19 cellular contexts compared by ENCODE assay signal in the genomic region with DNA sequence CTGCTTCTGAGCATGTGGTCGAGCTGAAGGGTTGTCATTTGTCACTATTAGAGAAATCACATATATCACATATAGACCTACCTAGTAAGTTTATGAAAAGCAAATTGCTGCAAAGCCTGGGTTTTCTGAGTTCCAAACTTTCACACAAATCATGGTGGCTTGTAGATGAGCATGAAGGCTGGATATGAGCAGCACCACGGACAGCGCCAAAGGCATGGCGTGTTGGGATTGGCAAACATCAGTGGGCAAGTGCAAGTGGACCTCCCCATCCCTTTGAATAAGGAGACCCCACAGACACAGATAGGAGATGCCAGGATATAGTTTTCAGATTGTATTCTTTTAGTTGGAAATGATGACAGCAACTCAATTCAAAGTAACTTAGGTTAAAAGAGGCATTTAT.
DNase-seq lines count a peak whose midpoint lies in the region; ATAC-seq and TF ChIP-seq lines count a peak whose summit lies in the region.
"Had no signal": no experiment of that assay in that cellular context is flagged by ENCODE, and none has a peak within 500 bp of the region (broad histone marks: within the 10 kb centered on the region; RNA-seq: fewer than 3 reads in every experiment).

No MANE protein-coding gene starts in this region.

- no peaks in the 10 kb centered on the region for H3K27me3 ChIP-seq in SK-N-SH (ENCODE audit: insufficient read depth)

- DNase-seq in SK-N-SH (no peak), WTC11 (ENCODE audit: low spot score) (peak; percentile 60), iPS-NIHi7 (ENCODE audit: extremely low spot score) (peak; percentile 68), epidermal melanocyte (ENCODE audit: insufficient read length, low spot score) (no peak)
- DNase-seq: activated T-cell treated with anti-CD3 and anti-CD28 coated beads, Interleukin-2, amount 50 U/mL, for 48 hours; HCEC 1CT; head of caudate nucleus; KG1; kidney glomerular epithelial cell; NCI-H1436; NCI-H510A had no signal

- H2AFZ ChIP-seq in SK-N-SH (ENCODE audit: low read depth), result no peak overlapping the region

- H4K20me1 ChIP-seq in SK-N-SH (ENCODE audit: insufficient read depth), result no peaks in the 10 kb centered on the region

- no peaks in the 10 kb centered on the region for H3K9me3 Mint-ChIP-seq in WTC11
- H3K9me3 Mint-ChIP-seq: CD14-positive monocyte had no signal

- H3K4me3 ChIP-seq in SK-N-SH (ENCODE audit: low read depth in 2 of 2, low read length in 1 of 2) (no peak overlapping the region), HEK293 (ENCODE audit: low read depth, low read length) (no peak overlapping the region)

- no peaks in the 10 kb centered on the region for H3K9me2 ChIP-seq in SK-N-SH

- H3K27me3 Mint-ChIP-seq in WTC11 (ENCODE audit: low read depth), result no peaks in the 10 kb centered on the region; the same call in 1 of the 2 replicates

- no peak overlapping the region for H3K4me3 Mint-ChIP-seq in WTC11
- H3K4me3 Mint-ChIP-seq: CD14-positive monocyte had no signal

- H3K4me2 ChIP-seq in SK-N-SH, result no peak overlapping the region

- POLR2A ChIA-PET in SK-N-SH (lab: Yijun Ruan, JAX) (no interaction called here), HEK293 (lab: Yijun Ruan, JAX) (no interaction called here), WTC11 (lab: Charles Lee) (no interaction called here)

- H3K9me3 ChIP-seq in SK-N-SH, result no peaks in the 10 kb centered on the region
- no peaks in the 10 kb centered on the region for H3K9me3 ChIP-seq in HEK293 (ENCODE audit: control insufficient read depth, insufficient read depth, low read depth, low read length)

- ATAC-seq in SK-N-SH treated with all-trans-retinoic acid at 6 μM for 48 hours, result no peak
- no peak for ATAC-seq in WTC11
- no peak for ATAC-seq in GM18498 (IDR thresholded peaks at IDR 0.05; ENCODE audit: unreplicated experiment)
- ATAC-seq in HG03520 (IDR thresholded peaks at IDR 0.05; ENCODE audit: unreplicated experiment), result no peak
- ATAC-seq: activated CD4-positive, CD25-positive, alpha-beta regulatory T cell treated with anti-CD3 and anti-CD28 coated beads, Interleukin-2, amount 50 U/mL, for 24 hours; esophagus mucosa had no signal

- H3K4me1 ChIP-seq in SK-N-SH (ENCODE audit: control insufficient read depth in 1 of 2, insufficient read depth in 2 of 2, low read depth in 1 of 2, low read length in 1 of 2) (no peaks in the 10 kb centered on the region), HEK293 (ENCODE audit: control insufficient read depth, insufficient read depth, low read length) (no peaks in the 10 kb centered on the region)

- no peaks in the 10 kb centered on the region for H3K36me3 Mint-ChIP-seq in WTC11

- no peaks in the 10 kb centered on the region for H3F3A ChIP-seq in SK-N-SH (replicated peaks; ENCODE audit: insufficient read depth)

- no peak overlapping the region for H3K9ac ChIP-seq in SK-N-SH

- H3K79me2 ChIP-seq in SK-N-SH (ENCODE audit: insufficient read depth), result no peaks in the 10 kb centered on the region

- no peak for TF ChIP-seq CTCF in SK-N-SH (IDR thresholded peaks at IDR 0.05)
- TF ChIP-seq CTCF in HEK293 (tag by site-specific recombination; IDR thresholded peaks at IDR 0.05), result no peak
- TF ChIP-seq CTCF in WTC11 (IDR thresholded peaks at IDR 0.05), result no peak

- H3K27ac ChIP-seq in SK-N-SH (ENCODE audit: low read depth in 2 of 2, low read length in 1 of 2), result no peak overlapping the region
- H3K27ac ChIP-seq in HEK293 (ENCODE audit: extremely low read depth, low read depth, low read length), result no peak overlapping the region
- H3K27ac ChIP-seq: 22Rv1 had no signal

- H3K4me1 Mint-ChIP-seq in WTC11, result no peaks in the 10 kb centered on the region
- H3K4me1 Mint-ChIP-seq: CD14-positive monocyte had no signal

- 22% methylated on average over 4 of the region's 4 CpGs for WGBS in SK-N-SH (ENCODE audit: low lambda C conversion rate)

- CTCF ChIA-PET in SK-N-SH (lab: Yijun Ruan, JAX), result no interaction called here
- CTCF ChIA-PET in HEK293 (lab: Yijun Ruan, JAX), result no interaction called here
- CTCF ChIA-PET in WTC11 (lab: Charles Lee), result no interaction called here

- TF ChIP-seq EP300 in SK-N-SH (IDR thresholded peaks at IDR 0.05; ENCODE audit: borderline replicate concordance in 1 of 2, low read depth in 1 of 2, low read length in 1 of 2), result no peak

- TF ChIP-seq RAD21 in SK-N-SH (IDR thresholded peaks at IDR 0.05; ENCODE audit: low read length), result no peak

- no peak overlapping the region for H3K27ac Mint-ChIP-seq in WTC11

- no peaks in the 10 kb centered on the region for H3K36me3 ChIP-seq in SK-N-SH (replicated peaks in 1 of 2; ENCODE audit: control insufficient read depth in 1 of 2, insufficient read depth in 2 of 2, low read length in 1 of 2)
- no peaks in the 10 kb centered on the region for H3K36me3 ChIP-seq in HEK293 (ENCODE audit: control insufficient read depth in 2 of 2, insufficient read depth in 1 of 2, low read length in 2 of 2)

TF ChIP-seq in SK-N-SH, 30 proteins besides CTCF, POLR2A, EP300 and RAD21 (continues in another document):
- TF ChIP-seq MEF2A (IDR thresholded peaks at IDR 0.05; ENCODE audit: borderline replicate concordance, low read depth), result no peak

TF ChIP-seq in SK-N-SH treated with all-trans-retinoic acid at 6 μM for 48 hours, 23 proteins besides CTCF, POLR2A, EP300 and RAD21 (continues in another document):
- TF ChIP-seq ZFP3 (CRISPR knock-in tag; IDR thresholded peaks at IDR 0.05) (no peak), TOX (CRISPR knock-in tag; IDR thresholded peaks at IDR 0.05; ENCODE audit: borderline replicate concordance) (no peak), CSDC2 (CRISPR knock-in tag; IDR thresholded peaks at IDR 0.05) (no peak), TCF4 (CRISPR knock-in tag; IDR thresholded peaks at IDR 0.05; ENCODE audit: borderline replicate concordance) (no peak), ZC3H10 (CRISPR knock-in tag; IDR thresholded peaks at IDR 0.05) (no peak)

TF ChIP-seq in HEK293, 187 proteins besides CTCF, POLR2A, EP300 and RAD21:
- TF ChIP-seq, protein P1, sequence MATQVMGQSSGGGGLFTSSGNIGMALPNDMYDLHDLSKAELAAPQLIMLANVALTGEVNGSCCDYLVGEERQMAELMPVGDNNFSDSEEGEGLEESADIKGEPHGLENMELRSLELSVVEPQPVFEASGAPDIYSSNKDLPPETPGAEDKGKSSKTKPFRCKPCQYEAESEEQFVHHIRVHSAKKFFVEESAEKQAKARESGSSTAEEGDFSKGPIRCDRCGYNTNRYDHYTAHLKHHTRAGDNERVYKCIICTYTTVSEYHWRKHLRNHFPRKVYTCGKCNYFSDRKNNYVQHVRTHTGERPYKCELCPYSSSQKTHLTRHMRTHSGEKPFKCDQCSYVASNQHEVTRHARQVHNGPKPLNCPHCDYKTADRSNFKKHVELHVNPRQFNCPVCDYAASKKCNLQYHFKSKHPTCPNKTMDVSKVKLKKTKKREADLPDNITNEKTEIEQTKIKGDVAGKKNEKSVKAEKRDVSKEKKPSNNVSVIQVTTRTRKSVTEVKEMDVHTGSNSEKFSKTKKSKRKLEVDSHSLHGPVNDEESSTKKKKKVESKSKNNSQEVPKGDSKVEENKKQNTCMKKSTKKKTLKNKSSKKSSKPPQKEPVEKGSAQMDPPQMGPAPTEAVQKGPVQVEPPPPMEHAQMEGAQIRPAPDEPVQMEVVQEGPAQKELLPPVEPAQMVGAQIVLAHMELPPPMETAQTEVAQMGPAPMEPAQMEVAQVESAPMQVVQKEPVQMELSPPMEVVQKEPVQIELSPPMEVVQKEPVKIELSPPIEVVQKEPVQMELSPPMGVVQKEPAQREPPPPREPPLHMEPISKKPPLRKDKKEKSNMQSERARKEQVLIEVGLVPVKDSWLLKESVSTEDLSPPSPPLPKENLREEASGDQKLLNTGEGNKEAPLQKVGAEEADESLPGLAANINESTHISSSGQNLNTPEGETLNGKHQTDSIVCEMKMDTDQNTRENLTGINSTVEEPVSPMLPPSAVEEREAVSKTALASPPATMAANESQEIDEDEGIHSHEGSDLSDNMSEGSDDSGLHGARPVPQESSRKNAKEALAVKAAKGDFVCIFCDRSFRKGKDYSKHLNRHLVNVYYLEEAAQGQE (tag by site-specific recombination; IDR thresholded peaks at IDR 0.05), result peak; percentile 94
- no peak for TF ChIP-seq SETDB1 (IDR thresholded peaks at IDR 0.05; ENCODE audit: insufficient read length, low read length)

TF ChIP-seq in WTC11, 78 proteins besides CTCF, POLR2A, EP300 and RAD21 (continues in another document):
- TF ChIP-seq CREM (CRISPR knock-in tag; IDR thresholded peaks at IDR 0.05) (peak; percentile 59; the same call in 1 of the 2 replicates), ATF3 (CRISPR knock-in tag; conservative IDR thresholded peaks at IDR 0.05) (no peak), NFYB (CRISPR knock-in tag; conservative IDR thresholded peaks at IDR 0.05; ENCODE audit: low read depth) (no peak), STAT6 (CRISPR knock-in tag; conservative IDR thresholded peaks at IDR 0.05; ENCODE audit: low read depth) (no peak), FOXP1 (CRISPR knock-in tag; IDR thresholded peaks at IDR 0.05; ENCODE audit: borderline replicate concordance) (no peak)

Comparison
In these comparisons a context has a peak if more than half of its experiments do, and no peak if none do; other contexts are left out.
1. DNase-seq: peak in WTC11 (single experiment) and iPS-NIHi7 (single experiment); none in SK-N-SH (single experiment) and epidermal melanocyte (single experiment).